In the genomic region with DNA sequence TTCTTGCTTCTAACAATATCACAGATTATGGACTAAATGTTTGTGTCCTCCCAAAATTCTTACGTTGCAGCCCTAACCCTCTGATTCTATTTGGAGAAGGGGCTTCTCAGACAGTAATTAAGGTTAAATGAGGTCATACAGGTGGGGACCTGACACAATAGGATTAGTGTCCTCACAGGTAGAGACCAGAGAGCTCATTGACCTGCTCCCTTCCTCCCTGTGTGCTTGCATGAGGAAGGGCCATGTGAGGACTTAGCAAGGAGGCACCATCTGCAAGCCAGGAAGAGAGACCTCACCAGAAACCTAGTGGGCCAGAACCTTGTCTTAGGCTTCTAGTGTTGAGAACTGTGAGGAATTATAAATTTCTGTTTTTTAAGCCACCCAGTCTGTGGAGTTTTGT, we compare ENCODE assay signal across 24 cellular contexts.
"Had no signal": no experiment of that assay in that cellular context is flagged by ENCODE, and none has a peak within 500 bp of the region (broad histone marks: within the 10 kb centered on the region; RNA-seq: fewer than 3 reads in every experiment).

No MANE protein-coding gene starts in this region.

- H3K27me3 Mint-ChIP-seq: memory B cell had no signal

- H3K27ac Mint-ChIP-seq: memory B cell; natural killer cell; stimulated activated effector memory CD8-positive, alpha-beta T cell treated with anti-CD3 and anti-CD28 coated beads, Interleukin-12 subunit alpha, Interleukin-12 subunit beta, amount 100 ng/mL, for 72 hours had no signal

- H3K36me3 Mint-ChIP-seq: natural killer cell; stimulated activated effector memory CD8-positive, alpha-beta T cell treated with anti-CD3 and anti-CD28 coated beads, Interleukin-12 subunit alpha, Interleukin-12 subunit beta, amount 100 ng/mL, for 72 hours had no signal

- H3K36me3 ChIP-seq: esophagus muscularis mucosa, gastroesophageal sphincter, heart left ventricle, neutrophil, pancreas, sigmoid colon, stomach, thyroid gland had no signal

- H3K27ac ChIP-seq: coronary artery, esophagus muscularis mucosa, foreskin keratinocyte, gastroesophageal sphincter, heart left ventricle, hepatocyte, neutrophil, pancreas, sigmoid colon, stomach, thyroid gland had no signal

- H3K4me1 ChIP-seq: esophagus muscularis mucosa, foreskin keratinocyte, gastroesophageal sphincter, pancreas, sigmoid colon, stomach had no signal

- H3K9me3 ChIP-seq: esophagus muscularis mucosa, gastroesophageal sphincter, heart left ventricle, neutrophil, pancreas, sigmoid colon, stomach, thyroid gland had no signal

- ATAC-seq: foreskin keratinocyte; gastroesophageal sphincter; heart left ventricle; left lobe of liver; natural killer cell; pancreas; stimulated activated effector memory CD8-positive, alpha-beta T cell treated with anti-CD3 and anti-CD28 coated beads, Interleukin-12 subunit alpha, Interleukin-12 subunit beta, amount 100 ng/mL, for 72 hours had no signal

- H3K4me3 Mint-ChIP-seq: memory B cell; natural killer cell; neural crest cell; stimulated activated effector memory CD8-positive, alpha-beta T cell treated with anti-CD3 and anti-CD28 coated beads, Interleukin-12 subunit alpha, Interleukin-12 subunit beta, amount 100 ng/mL, for 72 hours had no signal

- H3K9me3 Mint-ChIP-seq: memory B cell; natural killer cell; neural crest cell; stimulated activated effector memory CD8-positive, alpha-beta T cell treated with anti-CD3 and anti-CD28 coated beads, Interleukin-12 subunit alpha, Interleukin-12 subunit beta, amount 100 ng/mL, for 72 hours had no signal

- H3K4me3 ChIP-seq: coronary artery, esophagus muscularis mucosa, gastroesophageal sphincter, heart left ventricle, hepatocyte, lung, pancreas, sigmoid colon, stomach, thyroid gland had no signal

- H3K79me2 ChIP-seq: hepatocyte had no signal

- H3K27me3 ChIP-seq: esophagus muscularis mucosa, foreskin keratinocyte, gastroesophageal sphincter, heart left ventricle, hepatocyte, neutrophil, pancreas, sigmoid colon, stomach, thyroid gland had no signal

- DNase-seq: dermis blood vessel endothelial cell; effector memory CD4-positive, alpha-beta T cell; foreskin keratinocyte; heart left ventricle; kidney; natural killer cell; pancreas; sigmoid colon; stimulated activated CD4-positive, alpha-beta T cell treated with anti-CD3 and anti-CD28 coated beads, Interleukin-2, amount 100 ng/mL, for 24 hours; stimulated activated CD4-positive, alpha-beta T cell treated with anti-CD3 and anti-CD28 coated beads, Interleukin-4, amount 100 ng/mL, for 24 hours; stimulated activated naive CD4-positive, alpha-beta T cell treated with Interleukin-2 at 50 U/mL for 16 hours; stomach; thyroid gland; trophoblast cell had no signal

- H2AFZ ChIP-seq: hepatocyte had no signal

- H3K4me2 ChIP-seq: hepatocyte had no signal
